ENCODE assay signal across 1 cellular context in genomic region chr15:62648954-62649353, GRCh38.
TF ChIP-seq lines count a peak whose summit lies in the region.

No MANE protein-coding gene starts in this region.

TF ChIP-seq in GM12878, 131 proteins besides CTCF, POLR2A, EP300 and RAD21 (continued from another document):
- TF ChIP-seq PBX3 (IDR thresholded peaks at IDR 0.05; ENCODE audit: insufficient replicate concordance, low read depth, low read length) (no peak), SIN3A (IDR thresholded peaks at IDR 0.05; ENCODE audit: low read depth, low read length) (no peak)
TF ChIP-seq in GM12878: peak in this region for 8.
